ENCODE assay signal across 1 cellular context in genomic region chr7:158741294-158741666, GRCh38.
TF ChIP-seq lines count a peak whose summit lies in the region.

No MANE protein-coding gene starts in this region.

TF ChIP-seq in K562, 482 proteins besides CTCF, POLR2A, EP300 and RAD21 (continued from another document and continues in another):
- no peak for TF ChIP-seq E2F6 (IDR thresholded peaks at IDR 0.05; ENCODE audit: borderline replicate concordance in 1 of 2, extremely low read depth in 1 of 2, insufficient read depth in 1 of 2, insufficient read length in 1 of 2, low read depth in 1 of 2, low read length in 1 of 2, poor library complexity in 1 of 2, severe bottlenecking in 1 of 2)
- no peak for TF ChIP-seq SLC30A9 (CRISPR knock-in tag; IDR thresholded peaks at IDR 0.05)
- no peak for TF ChIP-seq CSDE1 (IDR thresholded peaks at IDR 0.05)
- TF ChIP-seq HMG20A (CRISPR knock-in tag; conservative IDR thresholded peaks at IDR 0.05) = no peak
- peak; percentile 4; the same call in 1 of the 2 replicates for TF ChIP-seq EHMT2 (IDR thresholded peaks at IDR 0.05)
- no peak for TF ChIP-seq HMGXB4 (CRISPR knock-in tag; IDR thresholded peaks at IDR 0.05)
- TF ChIP-seq NCOA2 (IDR thresholded peaks at IDR 0.05; ENCODE audit: partially characterized antibody in 2 of 2) = no peak
- TF ChIP-seq DLX4 (CRISPR knock-in tag; IDR thresholded peaks at IDR 0.05) = no peak
- no peak for TF ChIP-seq GABPB2 (CRISPR knock-in tag; conservative IDR thresholded peaks at IDR 0.05)
- TF ChIP-seq ETV1 (tag; conservative IDR thresholded peaks at IDR 0.05; ENCODE audit: low read depth) = no peak
- peak; percentile 53 for TF ChIP-seq CHD1 (IDR thresholded peaks at IDR 0.05; ENCODE audit: low read length)
- no peak for TF ChIP-seq MXI1 (IDR thresholded peaks at IDR 0.05; ENCODE audit: low read depth, low read length)
- 0 out of 2 replicates have a peak, but pooled peaks have one; percentile 12 for TF ChIP-seq AFF4 (CRISPR knock-in tag; IDR thresholded peaks at IDR 0.05)
- TF ChIP-seq ZBTB11 (CRISPR knock-in tag; IDR thresholded peaks at IDR 0.05) = no peak
- TF ChIP-seq HMBOX1 (IDR thresholded peaks at IDR 0.05) = no peak
- no peak for TF ChIP-seq ERF (CRISPR knock-in tag; IDR thresholded peaks at IDR 0.05)
- TF ChIP-seq MEF2D (tag; conservative IDR thresholded peaks at IDR 0.05; ENCODE audit: low read depth) = 0 out of 2 replicates have a peak, but pooled peaks have one; percentile 18
- TF ChIP-seq SMARCB1 (IDR thresholded peaks at IDR 0.05; ENCODE audit: insufficient read length, low read depth) = no peak
- TF ChIP-seq HDAC3 (IDR thresholded peaks at IDR 0.05; ENCODE audit: borderline replicate concordance, partially characterized antibody) = no peak
- no peak for TF ChIP-seq SETDB1 (IDR thresholded peaks at IDR 0.05; ENCODE audit: low read length)
- no peak for TF ChIP-seq SIX5 (IDR thresholded peaks at IDR 0.05; ENCODE audit: borderline replicate concordance in 1 of 2, insufficient read depth in 1 of 2, low read depth in 1 of 2, low read length in 2 of 2)
- no peak for TF ChIP-seq SMAD3 (CRISPR knock-in tag; conservative IDR thresholded peaks at IDR 0.05)
- no peak for TF ChIP-seq E2F1 (CRISPR knock-in tag; IDR thresholded peaks at IDR 0.05)
- no peak for TF ChIP-seq REST (CRISPR knock-in tag; IDR thresholded peaks at IDR 0.05; ENCODE audit: low read depth)
- TF ChIP-seq ZKSCAN3 (CRISPR knock-in tag; IDR thresholded peaks at IDR 0.05) = no peak
- TF ChIP-seq RFX7 (CRISPR knock-in tag; IDR thresholded peaks at IDR 0.05) = no peak
- no peak for TF ChIP-seq GTF2F1 (IDR thresholded peaks at IDR 0.05; ENCODE audit: low read depth, low read length)
- TF ChIP-seq RNF2 (IDR thresholded peaks at IDR 0.05) = no peak
- TF ChIP-seq TRIM25 (IDR thresholded peaks at IDR 0.05; ENCODE audit: borderline replicate concordance) = no peak
- no peak for TF ChIP-seq MLLT1 (IDR thresholded peaks at IDR 0.05)
- no peak for TF ChIP-seq CGGBP1 (CRISPR knock-in tag; IDR thresholded peaks at IDR 0.05)
- no peak for TF ChIP-seq FUS (optimal IDR thresholded peaks at IDR 0.05; ENCODE audit: low read depth, low read length)
- TF ChIP-seq PHB (CRISPR knock-in tag; IDR thresholded peaks at IDR 0.05) = no peak
- no peak for TF ChIP-seq ZNF212 (CRISPR knock-in tag; IDR thresholded peaks at IDR 0.05)
- TF ChIP-seq MBD1 (CRISPR knock-in tag; IDR thresholded peaks at IDR 0.05) = peak; percentile 43; the same call in 1 of the 2 replicates
- TF ChIP-seq ZNF79 (CRISPR knock-in tag; IDR thresholded peaks at IDR 0.05; ENCODE audit: low read depth) = no peak
